In the genomic region with DNA sequence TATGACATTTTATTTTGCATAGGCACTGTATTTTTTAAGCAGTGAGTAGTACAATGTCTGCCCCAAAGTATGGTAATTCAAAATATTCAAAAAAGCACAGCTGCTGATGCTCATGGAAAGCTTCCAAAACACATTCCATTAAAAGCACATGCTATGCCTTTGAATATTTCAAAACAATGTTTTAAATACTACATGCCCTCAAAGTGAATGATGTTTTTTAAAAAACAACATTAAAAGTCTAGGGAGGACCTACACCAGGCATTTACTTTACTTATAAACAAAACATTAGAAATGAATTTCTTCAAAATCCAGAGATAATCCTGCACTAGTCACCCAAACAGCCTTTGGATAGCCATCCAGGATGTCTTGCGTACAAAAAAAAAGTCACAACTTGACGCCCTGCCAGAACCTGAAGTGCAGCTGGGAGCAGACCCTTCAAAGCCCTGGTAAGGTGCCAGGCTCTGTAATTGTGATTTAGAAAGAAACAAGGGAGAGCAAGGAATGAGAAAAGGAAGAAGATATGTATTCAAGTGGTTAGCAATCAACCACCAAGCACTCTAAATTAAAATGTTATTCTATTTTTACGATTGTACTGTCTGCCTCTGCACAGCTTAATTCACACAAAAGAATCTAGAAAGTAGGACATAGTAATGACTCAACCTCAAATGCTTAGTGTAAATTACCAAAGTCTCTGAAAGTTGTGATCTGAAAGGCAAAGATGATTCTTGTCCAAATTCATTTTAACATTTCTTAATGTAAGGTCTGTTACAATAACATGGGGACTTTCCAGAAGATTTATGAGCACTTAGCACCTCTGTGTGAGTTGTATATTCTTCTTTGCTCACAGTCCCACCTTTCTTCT, we compare ENCODE assay signal across 8 cellular contexts. TPM values are rescaled to one million over a fixed set of nuclear protein-coding genes. Genes with fewer than 3 reads are reported as not detected.
DNase-seq lines count a peak whose midpoint lies in the region; ATAC-seq and TF ChIP-seq lines count a peak whose summit lies in the region.

No MANE protein-coding gene starts in this region.

- peak; percentile 79 for ATAC-seq in activated CD8-positive, alpha-beta T cell treated with anti-CD3 and anti-CD28 coated beads for 36 hours
- no peak for ATAC-seq in activated CD8-positive, alpha-beta T cell treated with anti-CD3 and anti-CD28 coated beads, Interleukin-2, amount 10 ng/mL, durations not matched to agents 7 days and 5 days
- ATAC-seq in left cardiac atrium: peak; percentile 62 to 79
- ATAC-seq in CD8-positive, alpha-beta T cell: no peak
- ATAC-seq in GM21529 (IDR thresholded peaks at IDR 0.05; ENCODE audit: unreplicated experiment): no peak

- H3K36me3 ChIP-seq in SJSA1: peaks cover 6% of the 10 kb centered on the region
- H3K36me3 ChIP-seq in CD8-positive, alpha-beta T cell (ENCODE audit: insufficient read depth, low read length): no peaks in the 10 kb centered on the region

- H3K27me3 Mint-ChIP-seq in activated CD8-positive, alpha-beta T cell treated with anti-CD3 and anti-CD28 coated beads for 36 hours: no peaks in the 10 kb centered on the region
- H3K27me3 Mint-ChIP-seq in activated CD8-positive, alpha-beta T cell treated with anti-CD3 and anti-CD28 coated beads, Interleukin-2, amount 10 ng/mL, durations not matched to agents 7 days and 5 days (ENCODE audit: low read depth): no peaks in the 10 kb centered on the region
- no peaks in the 10 kb centered on the region for H3K27me3 Mint-ChIP-seq in CD8-positive, alpha-beta T cell (ENCODE audit: low read depth)

- POLR2A ChIA-PET in activated CD8-positive, alpha-beta T cell treated with anti-CD3 and anti-CD28 coated beads for 36 hours (lab: Charles Lee): interaction anchor here (0.6 kb wide), 1 partner anchor 922 kb away, joined by 3 read pairs; no protein-coding TSS in a partner anchor
- POLR2A ChIA-PET in activated CD8-positive, alpha-beta T cell treated with anti-CD3 and anti-CD28 coated beads, Interleukin-2, amount 10 ng/mL, durations not matched to agents 7 days and 5 days (lab: Charles Lee): no interaction called here
- POLR2A ChIA-PET in CD8-positive, alpha-beta T cell (lab: Charles Lee): no interaction called here

- peaks cover 28% of the 10 kb centered on the region for H3K4me1 Mint-ChIP-seq in activated CD8-positive, alpha-beta T cell treated with anti-CD3 and anti-CD28 coated beads for 36 hours (ENCODE audit: low read depth)
- H3K4me1 Mint-ChIP-seq in activated CD8-positive, alpha-beta T cell treated with anti-CD3 and anti-CD28 coated beads, Interleukin-2, amount 10 ng/mL, durations not matched to agents 7 days and 5 days (ENCODE audit: low read depth): peaks cover 6% of the 10 kb centered on the region
- H3K4me1 Mint-ChIP-seq in CD8-positive, alpha-beta T cell (ENCODE audit: low read depth): peaks cover 5% of the 10 kb centered on the region

- peaks cover 44% of the 10 kb centered on the region for H3K9me3 Mint-ChIP-seq in activated CD8-positive, alpha-beta T cell treated with anti-CD3 and anti-CD28 coated beads for 36 hours
- H3K9me3 Mint-ChIP-seq in activated CD8-positive, alpha-beta T cell treated with anti-CD3 and anti-CD28 coated beads, Interleukin-2, amount 10 ng/mL, durations not matched to agents 7 days and 5 days (ENCODE audit: insufficient read depth): peaks cover 35% of the 10 kb centered on the region
- peaks cover 30% of the 10 kb centered on the region for H3K9me3 Mint-ChIP-seq in CD8-positive, alpha-beta T cell

- intact Hi-C loops in activated CD8-positive, alpha-beta T cell treated with anti-CD3 and anti-CD28 coated beads for 36 hours (cut with micrococcal nuclease): no loop called here
- intact Hi-C loops in left cardiac atrium (cut with DNase I): no loop called here
- intact Hi-C loops in CD8-positive, alpha-beta T cell (cut with DNase I, micrococcal nuclease): no loop called here

- H3K9me3 ChIP-seq in SJSA1 (replicated peaks): peaks cover 15% of the 10 kb centered on the region
- H3K9me3 ChIP-seq in CD8-positive, alpha-beta T cell (ENCODE audit: low read length): peaks cover 14% of the 10 kb centered on the region

- no peak for DNase-seq in activated CD8-positive, alpha-beta T cell treated with anti-CD3 and anti-CD28 coated beads for 36 hours
- no peak for DNase-seq in activated CD8-positive, alpha-beta T cell treated with anti-CD3 and anti-CD28 coated beads, Interleukin-2, amount 10 ng/mL, durations not matched to agents 7 days and 5 days
- DNase-seq in SJSA1 (ENCODE audit: low read depth in 1 of 2, low spot score in 2 of 2) (peak; percentile 50 to 65), left cardiac atrium (peak; percentile 44), superior temporal gyrus (ENCODE audit: extremely low spot score) (peak; percentile 55), UCSD-AML1 (lab: John Stamatoyannopoulos, UW; ENCODE audit: unreplicated experiment) (no peak)
- DNase-seq in CD8-positive, alpha-beta T cell: no peak

- no peak overlapping the region for H3K27ac ChIP-seq in SJSA1
- no peak overlapping the region for H3K27ac ChIP-seq in CD8-positive, alpha-beta T cell (ENCODE audit: low read depth, low read length)

- peaks cover 62% of the 10 kb centered on the region for H3K36me3 Mint-ChIP-seq in activated CD8-positive, alpha-beta T cell treated with anti-CD3 and anti-CD28 coated beads for 36 hours (ENCODE audit: low read depth)
- H3K36me3 Mint-ChIP-seq in activated CD8-positive, alpha-beta T cell treated with anti-CD3 and anti-CD28 coated beads, Interleukin-2, amount 10 ng/mL, durations not matched to agents 7 days and 5 days (ENCODE audit: low read depth): peaks cover 72% of the 10 kb centered on the region
- H3K36me3 Mint-ChIP-seq in CD8-positive, alpha-beta T cell: peaks cover 53% of the 10 kb centered on the region

- no peak overlapping the region for H3K4me3 Mint-ChIP-seq in activated CD8-positive, alpha-beta T cell treated with anti-CD3 and anti-CD28 coated beads for 36 hours
- no peak overlapping the region for H3K4me3 Mint-ChIP-seq in activated CD8-positive, alpha-beta T cell treated with anti-CD3 and anti-CD28 coated beads, Interleukin-2, amount 10 ng/mL, durations not matched to agents 7 days and 5 days
- H3K4me3 Mint-ChIP-seq in CD8-positive, alpha-beta T cell: no peak overlapping the region

- no peak for TF ChIP-seq CTCF in activated CD8-positive, alpha-beta T cell treated with anti-CD3 and anti-CD28 coated beads for 36 hours (IDR thresholded peaks at IDR 0.05)
- TF ChIP-seq CTCF in CD8-positive, alpha-beta T cell (IDR thresholded peaks at IDR 0.05): no peak

- H3K27ac Mint-ChIP-seq in activated CD8-positive, alpha-beta T cell treated with anti-CD3 and anti-CD28 coated beads for 36 hours: peak overlapping the region; percentile 77
- no peak overlapping the region for H3K27ac Mint-ChIP-seq in activated CD8-positive, alpha-beta T cell treated with anti-CD3 and anti-CD28 coated beads, Interleukin-2, amount 10 ng/mL, durations not matched to agents 7 days and 5 days
- no peak overlapping the region for H3K27ac Mint-ChIP-seq in CD8-positive, alpha-beta T cell

- no peaks in the 10 kb centered on the region for H3K27me3 ChIP-seq in SJSA1 (replicated peaks)
- no peaks in the 10 kb centered on the region for H3K27me3 ChIP-seq in CD8-positive, alpha-beta T cell (ENCODE audit: insufficient read depth, low read length)

- H3K4me1 ChIP-seq in SJSA1 (replicated peaks): peaks cover 11% of the 10 kb centered on the region
- no peaks in the 10 kb centered on the region for H3K4me1 ChIP-seq in CD8-positive, alpha-beta T cell (ENCODE audit: insufficient read depth, low read length)

- CTCF ChIA-PET in activated CD8-positive, alpha-beta T cell treated with anti-CD3 and anti-CD28 coated beads for 36 hours (lab: Charles Lee): interaction anchor here (0.6 kb wide), 1 partner anchor 24 kb away, joined by 4 read pairs; no protein-coding TSS in a partner anchor
- CTCF ChIA-PET in activated CD8-positive, alpha-beta T cell treated with anti-CD3 and anti-CD28 coated beads, Interleukin-2, amount 10 ng/mL, durations not matched to agents 7 days and 5 days (lab: Charles Lee): no interaction called here
- CTCF ChIA-PET in CD8-positive, alpha-beta T cell (lab: Charles Lee): no interaction called here

- H3K4me3 ChIP-seq in SJSA1: no peak overlapping the region
- no peak overlapping the region for H3K4me3 ChIP-seq in CD8-positive, alpha-beta T cell (ENCODE audit: low read depth, low read length)

RNA-seq across cellular contexts. Expression of gene CEP83, which starts 31.9 kb away (rescaled TPM):
- total RNA-seq in activated CD8-positive, alpha-beta T cell treated with anti-CD3 and anti-CD28 coated beads for 36 hours: 10 to 100 TPM; 23.5 to 26.5 TPM
- 10 to 100 TPM; 23.4 to 23.9 TPM for total RNA-seq in activated CD8-positive, alpha-beta T cell treated with anti-CD3 and anti-CD28 coated beads, Interleukin-2, amount 10 ng/mL, durations not matched to agents 7 days and 5 days
- 9.9 and 15.7 TPM in 2 replicates for total RNA-seq in SJSA1 (2014; rRNA removed; shearing (Covaris generic))
- 10 to 100 TPM; 11.6 to 12.0 TPM for total RNA-seq in left cardiac atrium
- total RNA-seq in CD8-positive, alpha-beta T cell: 10 to 100 TPM in 1 of 2 experiments, 1 to 10 TPM in 1; 9.7 to 11.2 TPM

Comparison
In these comparisons a context has a peak if more than half of its experiments do, and no peak if none do; other contexts are left out.
1. ATAC-seq: peak in activated CD8-positive, alpha-beta T cell treated with anti-CD3 and anti-CD28 coated beads for 36 hours (single experiment) and left cardiac atrium (2 of 2); none in activated CD8-positive, alpha-beta T cell treated with anti-CD3 and anti-CD28 coated beads, Interleukin-2, amount 10 ng/mL, durations not matched to agents 7 days and 5 days (single experiment), CD8-positive, alpha-beta T cell (single experiment) and GM21529 (single experiment).
2. DNase-seq: peak in SJSA1 (2 of 2), left cardiac atrium (single experiment) and superior temporal gyrus (single experiment); none in activated CD8-positive, alpha-beta T cell treated with anti-CD3 and anti-CD28 coated beads for 36 hours (single experiment), activated CD8-positive, alpha-beta T cell treated with anti-CD3 and anti-CD28 coated beads, Interleukin-2, amount 10 ng/mL, durations not matched to agents 7 days and 5 days (single experiment), CD8-positive, alpha-beta T cell (0 of 7) and UCSD-AML1 (single experiment).